In the genomic region with DNA sequence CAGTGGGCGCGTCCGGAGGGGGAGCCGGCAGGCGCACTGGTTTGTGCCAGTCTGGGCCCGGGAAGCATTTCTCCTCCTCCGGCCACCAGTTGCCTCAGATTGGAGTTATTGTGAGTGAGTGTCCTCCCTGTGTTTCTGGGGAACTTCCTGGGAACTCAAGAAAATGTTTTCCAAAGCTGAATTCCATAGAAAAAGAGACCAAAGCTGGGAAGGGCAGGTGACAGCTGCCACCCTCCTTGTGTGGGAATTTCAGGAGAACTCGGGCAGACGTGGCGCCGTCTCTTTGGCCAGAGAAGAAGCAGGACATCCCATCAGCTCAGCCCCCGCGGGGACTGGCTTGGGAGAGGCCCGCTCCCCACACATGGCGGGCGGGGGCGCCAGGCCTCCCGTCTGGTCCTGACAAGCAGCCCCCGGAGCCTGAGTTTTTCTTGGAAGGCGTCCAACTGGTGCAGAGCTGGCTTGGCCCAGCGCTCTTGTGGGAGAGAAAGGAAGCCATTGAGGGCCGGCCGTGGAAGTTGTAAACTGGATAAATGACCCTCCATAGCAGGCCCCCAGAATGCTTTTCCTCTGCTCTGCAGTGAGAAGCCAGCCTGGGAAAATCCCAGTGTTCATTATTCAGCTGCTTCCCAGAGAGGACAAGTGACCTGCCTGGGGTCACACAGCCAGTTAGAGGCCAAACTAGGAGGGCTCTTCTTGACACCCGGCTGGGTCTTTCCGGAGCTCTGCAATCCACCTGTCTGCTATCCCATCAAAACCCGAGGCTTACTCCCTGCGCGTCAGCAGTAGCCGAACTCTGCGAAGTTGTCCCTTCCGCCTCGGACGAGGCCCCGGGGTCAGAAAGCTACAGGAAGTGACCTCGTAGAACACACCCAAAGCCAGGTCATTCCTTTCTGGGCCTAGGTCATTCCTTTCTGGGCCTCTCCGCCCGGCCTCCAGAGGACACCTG, we compare ENCODE assay signal across 9 cellular contexts. TPM values are rescaled to one million over a fixed set of nuclear protein-coding genes. Genes with fewer than 3 reads are reported as not detected.
A peak's percentile ranks its signal among the peaks of the same experiment; 100 is the strongest.
DNase-seq lines count a peak whose midpoint lies in the region; ATAC-seq and TF ChIP-seq lines count a peak whose summit lies in the region.
"Had no signal": no experiment of that assay in that cellular context is flagged by ENCODE, and none has a peak within 500 bp of the region (broad histone marks: within the 10 kb centered on the region; RNA-seq: fewer than 3 reads in every experiment).

No MANE protein-coding gene starts in this region.

- peaks cover 98% of the 10 kb centered on the region for H4K20me1 ChIP-seq in osteoblast (ENCODE audit: insufficient read depth, low read length)

- DNase-seq in SK-N-DZ (ENCODE audit: low spot score) (peak; percentile 73), fibroblast of villous mesenchyme (ENCODE audit: low read depth) (peak; percentile 67), osteoblast (ENCODE audit: insufficient read length, low spot score, missing footprints) (peak; percentile 96), NCI-H187 (lab: John Stamatoyannopoulos, UW) (no peak), T1000 (lab: John Stamatoyannopoulos, UW) (no peak)
- DNase-seq in activated naive CD4-positive, alpha-beta T cell treated with anti-CD3 and anti-CD28 coated beads, Interleukin-2, amount 50 U/mL, for 72 hours (ENCODE audit: low spot score in 2 of 2), result no peak
- DNase-seq: activated B cell treated with CpG ODN at 0.5 μM for 24 hours had no signal

- H2AFZ ChIP-seq in osteoblast (ENCODE audit: low read length), result peak overlapping the region; percentile 63

- H3K36me3 ChIP-seq in osteoblast (ENCODE audit: insufficient read depth, low read length), result no peaks in the 10 kb centered on the region

- H3K4me1 ChIP-seq in osteoblast (ENCODE audit: insufficient read depth, low read length), result peaks cover 30% of the 10 kb centered on the region

- peaks cover 100% of the 10 kb centered on the region for H3K79me2 ChIP-seq in osteoblast (ENCODE audit: insufficient read depth, low read length)

- H3K27me3 ChIP-seq in osteoblast (ENCODE audit: insufficient read depth, low read length), result no peaks in the 10 kb centered on the region

- H3K27ac ChIP-seq in C4-2B (peak overlapping the region; percentile 87), osteoblast (ENCODE audit: low read depth, low read length) (peak overlapping the region; percentile 80)

- no peaks in the 10 kb centered on the region for H3K9me3 ChIP-seq in osteoblast (ENCODE audit: low read depth, low read length)

- H3K4me3 ChIP-seq in fibroblast of villous mesenchyme (ENCODE audit: low read depth, low read length) (no peak overlapping the region), osteoblast (ENCODE audit: insufficient read depth, low read length) (peak overlapping the region; percentile 34)

- peak overlapping the region; percentile 58 for H3K4me2 ChIP-seq in osteoblast (ENCODE audit: insufficient read depth, low read length)

- H3K36me3 Mint-ChIP-seq in activated naive CD4-positive, alpha-beta T cell treated with anti-CD3 and anti-CD28 coated beads, Interleukin-2, amount 50 U/mL, for 72 hours, result peaks cover 0 to 21% of the 10 kb centered on the region in 2 donors

- no peak for TF ChIP-seq CTCF in C4-2B (conservative IDR thresholded peaks at IDR 0.05)
- TF ChIP-seq CTCF in fibroblast of villous mesenchyme (IDR thresholded peaks at IDR 0.05; ENCODE audit: insufficient read depth, low read depth, low read length), result no peak
- no peak for TF ChIP-seq CTCF in osteoblast (IDR thresholded peaks at IDR 0.05; ENCODE audit: extremely low read depth, low read depth, low read length)

- H3K27ac Mint-ChIP-seq in activated naive CD4-positive, alpha-beta T cell treated with anti-CD3 and anti-CD28 coated beads, Interleukin-2, amount 50 U/mL, for 72 hours, result no peak overlapping the region
- H3K27ac Mint-ChIP-seq: activated B cell treated with CpG ODN at 0.5 μM for 24 hours had no signal

- H3K9me3 Mint-ChIP-seq in activated naive CD4-positive, alpha-beta T cell treated with anti-CD3 and anti-CD28 coated beads, Interleukin-2, amount 50 U/mL, for 72 hours, result no peaks in the 10 kb centered on the region
- H3K9me3 Mint-ChIP-seq: activated B cell treated with CpG ODN at 0.5 μM for 24 hours had no signal

- no peak for ATAC-seq in activated naive CD4-positive, alpha-beta T cell treated with anti-CD3 and anti-CD28 coated beads, Interleukin-2, amount 50 U/mL, for 72 hours
- ATAC-seq in GM19023 (IDR thresholded peaks at IDR 0.05; ENCODE audit: unreplicated experiment), result no peak

RNA-seq across cellular contexts. Expression of gene GSE1, which starts 39.2 kb away (rescaled TPM):
- 51.5 and 62.6 TPM in 2 replicates for polyA plus RNA-seq in SK-N-DZ (2014; cell fraction: cytosol; rRNA removed)
- 114 and 225 TPM in 2 replicates for polyA plus RNA-seq in SK-N-DZ (2014; cell fraction: nucleus; rRNA removed)
- total RNA-seq in fibroblast of villous mesenchyme (48.4 and 53.1 TPM in 2 replicates), osteoblast (49.6 and 55.7 TPM in 2 replicates)
- 10 to 100 TPM; 18.5 to 27.9 TPM for total RNA-seq in activated naive CD4-positive, alpha-beta T cell treated with anti-CD3 and anti-CD28 coated beads, Interleukin-2, amount 50 U/mL, for 72 hours

Comparison
In these comparisons a context has a peak if more than half of its experiments do, and no peak if none do; other contexts are left out.
1. DNase-seq: peak in SK-N-DZ (single experiment), fibroblast of villous mesenchyme (single experiment) and osteoblast (single experiment); none in activated naive CD4-positive, alpha-beta T cell treated with anti-CD3 and anti-CD28 coated beads, Interleukin-2, amount 50 U/mL, for 72 hours (0 of 2), NCI-H187 (0 of 2) and T1000 (single experiment).